Comparison of ENCODE assay signal across 13 cellular contexts in genomic region chr2:231928481-231928880, GRCh38. TPM values are rescaled to one million over a fixed set of nuclear protein-coding genes. Genes with fewer than 3 reads are reported as not detected.
DNase-seq lines count a peak whose midpoint lies in the region; ATAC-seq and TF ChIP-seq lines count a peak whose summit lies in the region.
"Had no signal": no experiment of that assay in that cellular context is flagged by ENCODE, and none has a peak within 500 bp of the region (broad histone marks: within the 10 kb centered on the region; RNA-seq: fewer than 3 reads in every experiment).

No MANE protein-coding gene starts in this region.

- peaks cover 8% of the 10 kb centered on the region for H3K36me3 Mint-ChIP-seq in endothelial cell (ENCODE audit: low read depth, unreplicated experiment)
- H3K36me3 Mint-ChIP-seq in progenitor cell of endocrine pancreas (ENCODE audit: insufficient read depth) = no peaks in the 10 kb centered on the region
- no peaks in the 10 kb centered on the region for H3K36me3 Mint-ChIP-seq in activated CD8-positive, alpha-beta T cell treated with anti-CD3 and anti-CD28 coated beads for 36 hours (ENCODE audit: low read depth)
- no peaks in the 10 kb centered on the region for H3K36me3 Mint-ChIP-seq in MCF 10A (ENCODE audit: insufficient read depth, unreplicated experiment)

- peaks cover 37% of the 10 kb centered on the region for H3K4me1 Mint-ChIP-seq in endothelial cell (ENCODE audit: unreplicated experiment)
- peaks cover 6% of the 10 kb centered on the region for H3K4me1 Mint-ChIP-seq in progenitor cell of endocrine pancreas (ENCODE audit: low read depth)
- H3K4me1 Mint-ChIP-seq in activated CD8-positive, alpha-beta T cell treated with anti-CD3 and anti-CD28 coated beads for 36 hours (ENCODE audit: low read depth) = peaks cover 8% of the 10 kb centered on the region
- H3K4me1 Mint-ChIP-seq in MCF 10A (ENCODE audit: insufficient read depth, unreplicated experiment) = no peaks in the 10 kb centered on the region

- no peak overlapping the region for H3K4me3 ChIP-seq in LNCaP clone FGC (ENCODE audit: low read depth, low read length)
- H3K4me3 ChIP-seq: thoracic aorta had no signal

- POLR2A ChIA-PET in activated CD8-positive, alpha-beta T cell treated with anti-CD3 and anti-CD28 coated beads for 36 hours (lab: Charles Lee) = no interaction called here
- POLR2A ChIA-PET in MCF 10A (lab: Yijun Ruan, JAX) = interaction anchor here (0.6 kb wide), 1 partner anchor 213 kb away, joined by 3 read pairs; no protein-coding TSS in a partner anchor

- DNase-seq in DMS 273 (lab: John Stamatoyannopoulos, UW; ENCODE audit: unreplicated experiment) (peak; percentile 31), DMS 273 treated with DMSO at 0.1 percent for 48 hours (lab: John Stamatoyannopoulos, UW) (no peak), LNCaP clone FGC (ENCODE audit: low read depth) (no peak), endothelial cell (ENCODE audit: low spot score) (peak; percentile 42), progenitor cell of endocrine pancreas (ENCODE audit: low spot score, unreplicated experiment) (no peak), NOMO-1 treated with dmso at 0.1 percent for 144 hours (lab: John Stamatoyannopoulos, UW; ENCODE audit: unreplicated experiment) (no peak), MCF 10A (ENCODE audit: unreplicated experiment) (no peak)
- DNase-seq in activated CD8-positive, alpha-beta T cell treated with anti-CD3 and anti-CD28 coated beads for 36 hours = no peak
- DNase-seq: NCI-H2171, RPMI8226, T1000 had no signal

- CTCF ChIA-PET in activated CD8-positive, alpha-beta T cell treated with anti-CD3 and anti-CD28 coated beads for 36 hours (lab: Charles Lee) = interaction anchor here (0.9 to 8.7 kb wide), 10 partner anchors 10 to 412 kb away, joined by 3 to 77 read pairs (median 3); no protein-coding TSS in a partner anchor
- CTCF ChIA-PET in MCF 10A (lab: Yijun Ruan, JAX) = interaction anchor here (0.5 to 0.6 kb wide), 2 partner anchors 9 to 199 kb away, joined by 3 read pairs; no protein-coding TSS in a partner anchor

- intact Hi-C loops in activated CD8-positive, alpha-beta T cell treated with anti-CD3 and anti-CD28 coated beads for 36 hours (cut with micrococcal nuclease) = loop anchor here (5.0 to 10.0 kb wide), 3 partner anchors 214 to 399 kb away; no protein-coding TSS in a partner anchor
- intact Hi-C loops in MCF 10A (cut with micrococcal nuclease) = no loop called here

- no peak overlapping the region for H3K27ac Mint-ChIP-seq in endothelial cell (ENCODE audit: unreplicated experiment)
- H3K27ac Mint-ChIP-seq in progenitor cell of endocrine pancreas = no peak overlapping the region
- no peak overlapping the region for H3K27ac Mint-ChIP-seq in activated CD8-positive, alpha-beta T cell treated with anti-CD3 and anti-CD28 coated beads for 36 hours
- no peak overlapping the region for H3K27ac Mint-ChIP-seq in MCF 10A (ENCODE audit: low read depth, unreplicated experiment)

- TF ChIP-seq CTCF in LNCaP clone FGC (IDR thresholded peaks at IDR 0.05; ENCODE audit: control insufficient read depth, extremely low read depth, insufficient read depth) = 0 out of 2 replicates have a peak, but pooled peaks have one; percentile 16
- no peak for TF ChIP-seq CTCF in endothelial cell (IDR thresholded peaks at IDR 0.05; ENCODE audit: unreplicated experiment)
- TF ChIP-seq CTCF in progenitor cell of endocrine pancreas (IDR thresholded peaks at IDR 0.05; ENCODE audit: unreplicated experiment) = peak; percentile 36
- TF ChIP-seq CTCF in activated CD8-positive, alpha-beta T cell treated with anti-CD3 and anti-CD28 coated beads for 36 hours (IDR thresholded peaks at IDR 0.05) = no peak
- no peak for TF ChIP-seq CTCF in MCF 10A (IDR thresholded peaks at IDR 0.05; ENCODE audit: unreplicated experiment)

- H3K9me3 Mint-ChIP-seq in endothelial cell (ENCODE audit: unreplicated experiment) (no peaks in the 10 kb centered on the region), progenitor cell of endocrine pancreas (ENCODE audit: low read depth) (no peaks in the 10 kb centered on the region), MCF 10A (ENCODE audit: unreplicated experiment) (no peaks in the 10 kb centered on the region)
- H3K9me3 Mint-ChIP-seq in activated CD8-positive, alpha-beta T cell treated with anti-CD3 and anti-CD28 coated beads for 36 hours = no peaks in the 10 kb centered on the region

- H3K27me3 Mint-ChIP-seq in endothelial cell (ENCODE audit: unreplicated experiment) (peaks cover 12% of the 10 kb centered on the region), progenitor cell of endocrine pancreas (peaks cover 68% of the 10 kb centered on the region), MCF 10A (ENCODE audit: insufficient read depth, unreplicated experiment) (peaks cover 49% of the 10 kb centered on the region)
- H3K27me3 Mint-ChIP-seq in activated CD8-positive, alpha-beta T cell treated with anti-CD3 and anti-CD28 coated beads for 36 hours = peaks cover 38% of the 10 kb centered on the region

- no peak for ATAC-seq in activated CD8-positive, alpha-beta T cell treated with anti-CD3 and anti-CD28 coated beads for 36 hours

- no peak overlapping the region for H3K4me3 Mint-ChIP-seq in endothelial cell (ENCODE audit: unreplicated experiment)
- no peak overlapping the region for H3K4me3 Mint-ChIP-seq in progenitor cell of endocrine pancreas (ENCODE audit: low read depth)
- H3K4me3 Mint-ChIP-seq in activated CD8-positive, alpha-beta T cell treated with anti-CD3 and anti-CD28 coated beads for 36 hours = no peak overlapping the region
- H3K4me3 Mint-ChIP-seq in MCF 10A (ENCODE audit: unreplicated experiment) = no peak overlapping the region

- BruUV-seq in MCF 10A (replicated peaks; lab: Mats Ljungman, UMichigan) = no TSS peak

RNA-seq across cellular contexts. Expression of gene NPPC, which starts 2.3 kb away (rescaled TPM):
- 11.4 TPM for total RNA-seq in endothelial cell (ENCODE audit: unreplicated experiment)
- not detected in 2 replicates for total RNA-seq in progenitor cell of endocrine pancreas
- total RNA-seq in activated CD8-positive, alpha-beta T cell treated with anti-CD3 and anti-CD28 coated beads for 36 hours = 1 to 10 TPM; 3.5 to 4.7 TPM
- total RNA-seq in MCF 10A (2022) = not detected in 2 replicates
- total RNA-seq: endothelial cell of umbilical vein, thoracic aorta had no signal

RNA-seq across cellular contexts. Expression of gene DIS3L2, which starts 33.0 kb away (rescaled TPM):
- 42.1 TPM for total RNA-seq in endothelial cell (ENCODE audit: unreplicated experiment)
- total RNA-seq in progenitor cell of endocrine pancreas = 49.9 and 59.3 TPM in 2 replicates
- total RNA-seq in activated CD8-positive, alpha-beta T cell treated with anti-CD3 and anti-CD28 coated beads for 36 hours = 10 to 100 TPM; 26.5 to 27.2 TPM
- total RNA-seq in MCF 10A (2022) = 32.6 and 47.4 TPM in 2 replicates

Comparison
In these comparisons a context has a peak if more than half of its experiments do, and no peak if none do; other contexts are left out.
1. DNase-seq: peak in DMS 273 (single experiment) and endothelial cell (single experiment); none in DMS 273 treated with DMSO at 0.1 percent for 48 hours (single experiment), LNCaP clone FGC (single experiment), progenitor cell of endocrine pancreas (single experiment), activated CD8-positive, alpha-beta T cell treated with anti-CD3 and anti-CD28 coated beads for 36 hours (single experiment), NOMO-1 treated with dmso at 0.1 percent for 144 hours (single experiment) and MCF 10A (single experiment).
2. CTCF ChIP-seq: peak in LNCaP clone FGC (single experiment) and progenitor cell of endocrine pancreas (single experiment); none in endothelial cell (single experiment), activated CD8-positive, alpha-beta T cell treated with anti-CD3 and anti-CD28 coated beads for 36 hours (single experiment) and MCF 10A (single experiment).